Comparison of ENCODE assay signal across 1 cellular context in genomic region chr20:8389381-8390368, GRCh38.
TF ChIP-seq lines count a peak whose summit lies in the region.

No MANE protein-coding gene starts in this region.

TF ChIP-seq in SK-N-SH treated with all-trans-retinoic acid at 6 μM for 48 hours, 23 proteins besides CTCF, POLR2A, EP300 and RAD21 (continued from another document):
- TF ChIP-seq TSHZ2 (CRISPR knock-in tag; IDR thresholded peaks at IDR 0.05) (no peak), ISL1 (CRISPR knock-in tag; IDR thresholded peaks at IDR 0.05) (no peak), BACH2 (CRISPR knock-in tag; IDR thresholded peaks at IDR 0.05; ENCODE audit: borderline replicate concordance) (no peak)
TF ChIP-seq in SK-N-SH treated with all-trans-retinoic acid at 6 μM for 48 hours: peak in this region for 0.
